7 cellular contexts compared by ENCODE assay signal in the genomic region with DNA sequence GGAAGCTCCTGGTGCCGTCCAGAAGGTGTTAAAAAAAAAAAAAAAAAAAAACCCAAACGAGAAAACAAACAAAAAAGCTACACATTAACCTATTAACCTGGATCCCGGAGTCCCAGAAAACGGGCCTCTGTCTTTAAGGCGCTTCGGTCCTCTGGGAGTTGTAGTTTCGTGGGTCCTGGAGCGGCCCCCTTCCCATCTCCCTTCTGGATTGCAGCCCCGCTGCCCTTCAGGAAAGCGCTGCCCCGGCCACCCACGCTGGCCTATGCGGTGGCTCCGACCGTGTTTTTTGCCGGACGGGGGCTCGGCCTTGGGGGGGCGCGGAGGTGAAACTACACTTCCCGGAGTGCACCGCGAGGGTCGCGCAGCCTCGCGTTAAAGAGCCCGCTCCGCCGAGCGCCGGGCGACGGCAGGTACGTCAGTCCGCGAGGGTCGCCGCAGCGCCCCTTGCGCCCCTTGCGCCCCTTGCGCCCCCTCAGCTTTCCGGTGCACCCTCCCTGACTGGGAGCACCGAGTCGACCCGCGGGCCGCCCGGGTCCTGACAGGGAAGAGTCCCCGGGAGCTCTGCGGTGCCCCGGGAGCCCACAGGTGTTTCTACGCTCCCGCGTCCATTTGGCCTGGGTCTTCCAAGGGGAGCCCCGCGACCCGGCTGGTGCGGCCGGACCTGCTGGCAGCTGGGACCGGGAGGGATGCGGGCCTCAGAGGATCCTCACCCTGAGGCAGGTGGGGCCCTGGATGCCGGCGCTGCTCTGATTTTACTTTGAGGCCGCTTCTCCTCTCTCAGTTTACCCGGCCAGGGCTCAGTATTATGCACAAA. TPM values are rescaled to one million over a fixed set of nuclear protein-coding genes. Genes with fewer than 3 reads are reported as not detected.
DNase-seq lines count a peak whose midpoint lies in the region; ATAC-seq and TF ChIP-seq lines count a peak whose summit lies in the region.

A gene (plus strand): TSS at position 375 of the 814 bp plus-strand sequence. CDS start 8,596 bp downstream, outside the sequence.

- in situ Hi-C loops in mammary epithelial cell (cut with MboI; ENCODE audit: low sequenced_read_pairs in 2 of 2): no loop called here

- no peaks in the 10 kb centered on the region for H3K36me3 ChIP-seq in mammary epithelial cell (ENCODE audit: insufficient read depth, low read length)

- no peaks in the 10 kb centered on the region for H4K20me1 ChIP-seq in mammary epithelial cell (ENCODE audit: insufficient read depth, low read length)

- H3K4me1 ChIP-seq in mammary epithelial cell (ENCODE audit: insufficient read depth, low read length): peaks cover 5% of the 10 kb centered on the region

- dilution Hi-C loops in mammary epithelial cell (cut with HindIII; ENCODE audit: low sequenced_read_pairs): no loop called here

- H2AFZ ChIP-seq in mammary epithelial cell (ENCODE audit: low read depth, low read length): peak within 1 kb of the TSS; percentile 99

- peak; percentile 65 for ATAC-seq in HG02571 (IDR thresholded peaks at IDR 0.05; ENCODE audit: unreplicated experiment)

- peak within 1 kb of the TSS; percentile 91 for H3K27ac ChIP-seq in VCaP
- H3K27ac ChIP-seq in mammary epithelial cell (ENCODE audit: insufficient read depth, low read depth, low read length): peak within 1 kb of the TSS; percentile 93

- under 1% methylated on average over 13 of the region's 67 CpGs for WGBS in mammary epithelial cell (ENCODE audit: low coverage, missing lambda C conversion rate)

- peak within 1 kb of the TSS; percentile 71 to 96 (median 75) for H3K4me3 ChIP-seq in mammary epithelial cell (replicated peaks in 1 of 3; ENCODE audit: insufficient read depth in 1 of 3, low read depth in 2 of 3, low read length in 3 of 3)

- no peaks in the 10 kb centered on the region for H3K9me3 ChIP-seq in mammary epithelial cell (replicated peaks; ENCODE audit: insufficient read depth, low read length)

- H3K27me3 ChIP-seq in mammary epithelial cell (ENCODE audit: insufficient read depth, low read length): no peaks in the 10 kb centered on the region

- H3K4me2 ChIP-seq in mammary epithelial cell (ENCODE audit: insufficient read depth, low read depth, low read length): peak within 1 kb of the TSS; percentile 97

- TF ChIP-seq POLR2A in GM15510 (IDR thresholded peaks at IDR 0.05; ENCODE audit: borderline replicate concordance, extremely low read depth, insufficient read length): peak; percentile 56

- no TSS peak for BruUV-seq in mammary epithelial cell (replicated peaks; lab: Mats Ljungman, UMichigan)

- TF ChIP-seq CTCF in VCaP (conservative IDR thresholded peaks at IDR 0.05): no peak
- TF ChIP-seq CTCF in mammary epithelial cell (conservative IDR thresholded peaks at IDR 0.05 in 1 of 2, IDR thresholded peaks at IDR 0.05 in 1 of 2; ENCODE audit: extremely low read depth in 1 of 2, insufficient read depth in 1 of 2, low read depth in 1 of 2, low read length in 2 of 2): no peak

- peaks cover 2% of the 10 kb centered on the region for H3K79me2 ChIP-seq in mammary epithelial cell (ENCODE audit: insufficient read depth, low read length)

- intact Hi-C loops in mammary epithelial cell (cut with micrococcal nuclease): loop anchor here (1.0 kb wide), 2 partner anchors 69 to 73 kb away; a partner anchor contains a TSS

- DNase-seq in NCI-H1092 (lab: John Stamatoyannopoulos, UW): peak; percentile 82
- DNase-seq in mammary epithelial cell: peak; percentile 67
- peak; percentile 51 for DNase-seq in iris pigment epithelial cell (ENCODE audit: low read depth)
- DNase-seq in stimulated activated CD4-positive, alpha-beta T cell treated with anti-CD3 and anti-CD28 coated beads, Interleukin-12 subunit alpha, Interleukin-12 subunit beta, amount 100 ng/mL, for 24 hours (ENCODE audit: low read depth in 2 of 2): peak; percentile 31 to 48

- CTCF ChIA-PET in mammary epithelial cell (lab: Charles Lee; ENCODE audit: low non-redundant PET): interaction anchor here (0.7 kb wide), 1 partner anchor 85 kb away, joined by 3 read pairs; no protein-coding TSS in a partner anchor

- H3K9ac ChIP-seq in mammary epithelial cell (ENCODE audit: insufficient read depth, low read length): peak within 1 kb of the TSS; percentile 87

RNA-seq across cellular contexts. Expression of the gene that starts here (rescaled TPM):
- total RNA-seq in mammary epithelial cell: 10 to 100 TPM; 12.2 to 12.7 TPM
- polyA plus RNA-seq in mammary epithelial cell: 8.0 TPM
- polyA minus RNA-seq in mammary epithelial cell: 6.9 TPM

Comparison
In these comparisons a context has a peak if more than half of its experiments do, and no peak if none do; other contexts are left out.
1. Peak in every context shown above with its lines: DNase-seq, ATAC-seq, H3K4me3 ChIP-seq and H3K27ac ChIP-seq.